ENCODE assay signal across 8 cellular contexts in the genomic region with DNA sequence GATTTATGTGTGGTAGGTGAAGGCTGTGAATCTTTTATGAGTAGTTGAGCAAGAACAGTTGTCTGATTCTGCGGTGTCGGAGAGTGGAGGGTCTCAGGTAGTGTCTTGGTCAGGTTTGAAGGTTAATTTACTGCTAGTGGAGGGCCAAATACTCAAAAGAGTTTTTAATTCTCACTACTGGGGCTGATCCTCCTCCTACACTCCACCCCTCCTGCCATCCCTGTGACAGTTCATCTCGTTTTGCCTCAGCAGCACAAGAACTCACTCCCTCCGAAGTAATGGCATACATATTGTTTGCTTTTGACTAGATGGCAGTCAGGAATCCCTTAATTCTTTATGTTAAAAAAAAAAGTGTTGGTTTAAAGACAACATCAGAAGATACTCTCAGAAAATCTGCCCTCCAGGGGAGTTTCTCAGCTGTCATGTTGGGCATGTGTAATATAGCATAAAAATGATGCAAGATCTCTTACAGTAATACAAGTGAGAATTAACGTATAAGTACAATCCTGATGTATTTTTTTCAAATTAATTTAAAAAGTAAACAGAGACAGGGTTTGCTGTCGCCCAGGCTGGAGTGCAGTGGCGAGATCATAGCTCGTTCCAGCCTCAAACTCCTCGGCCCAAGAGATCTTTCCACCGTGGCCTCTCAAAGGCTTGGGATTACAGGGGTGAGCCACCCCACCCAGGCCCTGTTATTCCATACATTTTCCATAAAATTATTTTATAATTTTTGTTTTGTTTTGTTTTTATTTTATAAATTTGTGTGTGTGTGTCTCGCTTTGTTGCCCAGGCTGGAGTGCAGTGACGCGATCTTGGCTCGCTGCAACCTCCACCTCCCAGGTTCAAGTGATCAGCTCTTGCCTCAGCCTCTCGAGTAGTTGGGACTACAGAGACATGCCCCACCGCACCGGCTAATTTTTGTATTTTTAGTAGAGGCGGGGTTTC. TPM values are rescaled to one million over a fixed set of nuclear protein-coding genes. Genes with fewer than 3 reads are reported as not detected.
DNase-seq lines count a peak whose midpoint lies in the region; FAIRE-seq and TF ChIP-seq lines count a peak whose summit lies in the region.

No MANE protein-coding gene starts in this region.

- no peaks in the 10 kb centered on the region for H3K9me3 Mint-ChIP-seq in activated T-helper 2 cell treated with anti-CD3 and anti-CD28 coated beads, Interferon-gamma antibody, Interleukin-2, Interleukin-4, amounts not matched to agents 10 μg/mL and 5 μg/mL and 100 μg/mL, durations not matched to agents 14 hours and 24 hours and 36 hours

- H3K27me3 Mint-ChIP-seq in activated T-helper 2 cell treated with anti-CD3 and anti-CD28 coated beads, Interferon-gamma antibody, Interleukin-2, Interleukin-4, amounts not matched to agents 10 μg/mL and 5 μg/mL and 100 μg/mL, durations not matched to agents 14 hours and 24 hours and 36 hours (ENCODE audit: low read depth): peaks cover 4% of the 10 kb centered on the region

- H3K27ac ChIP-seq in thymus (ENCODE audit: low read depth): no peak overlapping the region

- intact Hi-C loops in activated T-helper 2 cell treated with anti-CD3 and anti-CD28 coated beads, Interferon-gamma antibody, Interleukin-2, Interleukin-4, amounts not matched to agents 10 μg/mL and 5 μg/mL and 100 μg/mL, durations not matched to agents 14 hours and 24 hours and 36 hours (cut with micrococcal nuclease): loop anchor here (2.0 to 5.0 kb wide), 3 partner anchors 19 to 393 kb away; a partner anchor contains a TSS

- WGBS in thymus: 83% methylated on average over 18 of the region's 18 CpGs

- no peaks in the 10 kb centered on the region for H3K27me3 ChIP-seq in thymus (ENCODE audit: control insufficient read depth, insufficient read depth)

- peak overlapping the region; percentile 60 for H3K4me3 ChIP-seq in iPS-18c (ENCODE audit: insufficient read depth, low read depth, low read length)
- peak overlapping the region; percentile 79 for H3K4me3 ChIP-seq in thymus (ENCODE audit: low read length)

- H3K4me3 Mint-ChIP-seq in activated T-helper 2 cell treated with anti-CD3 and anti-CD28 coated beads, Interferon-gamma antibody, Interleukin-2, Interleukin-4, amounts not matched to agents 10 μg/mL and 5 μg/mL and 100 μg/mL, durations not matched to agents 14 hours and 24 hours and 36 hours (ENCODE audit: low read depth): peak overlapping the region; percentile 91

- peaks cover 37% of the 10 kb centered on the region for H3K36me3 Mint-ChIP-seq in activated T-helper 2 cell treated with anti-CD3 and anti-CD28 coated beads, Interferon-gamma antibody, Interleukin-2, Interleukin-4, amounts not matched to agents 10 μg/mL and 5 μg/mL and 100 μg/mL, durations not matched to agents 14 hours and 24 hours and 36 hours (ENCODE audit: low read depth)

- DNase-seq in stimulated activated CD4-positive, alpha-beta T cell treated with anti-CD3 and anti-CD28 coated beads, Interleukin-4, amount 100 ng/mL, for 24 hours: peak; percentile 8
- no peak for DNase-seq in stimulated activated CD4-positive, alpha-beta T cell treated with anti-CD3 and anti-CD28 coated beads, Interleukin-1b, Interleukin-23, amount 100 ng/mL, for 48 hours
- DNase-seq in activated T-helper 2 cell treated with anti-CD3 and anti-CD28 coated beads, Interferon-gamma antibody, Interleukin-2, Interleukin-4, amounts not matched to agents 10 μg/mL and 5 μg/mL and 100 μg/mL, durations not matched to agents 14 hours and 24 hours and 36 hours (ENCODE audit: low spot score): no peak
- DNase-seq in GM12892 (ENCODE audit: insufficient read length) (no peak), NCI-H1105 treated with DMSO at 0.1 percent for 48 hours (lab: John Stamatoyannopoulos, UW) (no peak), NCI-H187 (lab: John Stamatoyannopoulos, UW) (no peak)

- no peaks in the 10 kb centered on the region for H3K36me3 ChIP-seq in thymus (ENCODE audit: control insufficient read depth, insufficient read depth)

- H3K9me3 ChIP-seq in iPS-18c (ENCODE audit: control insufficient read depth, insufficient read depth, low read length) (no peaks in the 10 kb centered on the region), thymus (ENCODE audit: control insufficient read depth) (no peaks in the 10 kb centered on the region)

- H3K4me1 Mint-ChIP-seq in activated T-helper 2 cell treated with anti-CD3 and anti-CD28 coated beads, Interferon-gamma antibody, Interleukin-2, Interleukin-4, amounts not matched to agents 10 μg/mL and 5 μg/mL and 100 μg/mL, durations not matched to agents 14 hours and 24 hours and 36 hours (ENCODE audit: low read depth): peaks cover 36% of the 10 kb centered on the region

- peak overlapping the region; percentile 92 for H3K27ac Mint-ChIP-seq in activated T-helper 2 cell treated with anti-CD3 and anti-CD28 coated beads, Interferon-gamma antibody, Interleukin-2, Interleukin-4, amounts not matched to agents 10 μg/mL and 5 μg/mL and 100 μg/mL, durations not matched to agents 14 hours and 24 hours and 36 hours

- TF ChIP-seq POLR2A in GM12892 (IDR thresholded peaks at IDR 0.05; ENCODE audit: low read depth, low read length): no peak

- peaks cover 13% of the 10 kb centered on the region for H3K4me1 ChIP-seq in thymus (ENCODE audit: control insufficient read depth, insufficient read depth, low read length)

- no peak for FAIRE-seq in GM12892 (lab: Jason Lieb, UNC)

RNA-seq across cellular contexts. Expression of a gene that starts 1.3 kb away (rescaled TPM):
- total RNA-seq in activated T-helper 2 cell treated with anti-CD3 and anti-CD28 coated beads, Interferon-gamma antibody, Interleukin-2, Interleukin-4, amounts not matched to agents 10 μg/mL and 5 μg/mL and 100 μg/mL, durations not matched to agents 14 hours and 24 hours and 36 hours: 57.6 and 59.7 TPM in 2 replicates
- polyA plus RNA-seq in thymus: 31.8 TPM
- polyA plus RNA-seq in GM12892 (2012; ENCODE audit: missing spikeins): 28.4 TPM
